In genomic region chr6:129577691-129578090, GRCh38 we compare ENCODE assay signal across 3 cellular contexts.
A peak's percentile ranks its signal among the peaks of the same experiment; 100 is the strongest.
TF ChIP-seq lines count a peak whose summit lies in the region.

No MANE protein-coding gene starts in this region.

TF ChIP-seq in IMR-90, 13 proteins besides CTCF, POLR2A, EP300 and RAD21:
- no peak for TF ChIP-seq MXI1 (IDR thresholded peaks at IDR 0.05; ENCODE audit: borderline replicate concordance, low read depth, low read length)
- no peak for TF ChIP-seq RFX5 (IDR thresholded peaks at IDR 0.05; ENCODE audit: low read depth, low read length)
- TF ChIP-seq MAZ (IDR thresholded peaks at IDR 0.05; ENCODE audit: borderline replicate concordance, low read depth, low read length): no peak
- TF ChIP-seq FOS (IDR thresholded peaks at IDR 0.05; ENCODE audit: low read depth, low read length): no peak
- TF ChIP-seq MAFK (IDR thresholded peaks at IDR 0.05; ENCODE audit: low read depth, low read length): no peak
- TF ChIP-seq RCOR1 (IDR thresholded peaks at IDR 0.05; ENCODE audit: insufficient replicate concordance, low read length): no peak
- no peak for TF ChIP-seq SMC3 (IDR thresholded peaks at IDR 0.05; ENCODE audit: low read depth, low read length)
- TF ChIP-seq ELK1 (IDR thresholded peaks at IDR 0.05; ENCODE audit: borderline replicate concordance, low read depth, low read length): no peak
- no peak for TF ChIP-seq USF2 (IDR thresholded peaks at IDR 0.05; ENCODE audit: low read depth, low read length)
- no peak for TF ChIP-seq BHLHE40 (IDR thresholded peaks at IDR 0.05; ENCODE audit: low read depth, low read length)
TF ChIP-seq in IMR-90: peak in this region for 0.

TF ChIP-seq in neural cell, 6 proteins besides CTCF, POLR2A, EP300 and RAD21 (continued from another document):
- TF ChIP-seq REST (IDR thresholded peaks at IDR 0.05; ENCODE audit: borderline replicate concordance): peak; percentile 16
- TF ChIP-seq MXI1 (conservative IDR thresholded peaks at IDR 0.05; ENCODE audit: poor library complexity, severe bottlenecking): no peak

TF ChIP-seq in HEK293T, 16 proteins besides CTCF, POLR2A, EP300 and RAD21:
- TF ChIP-seq HDGF (IDR thresholded peaks at IDR 0.05; ENCODE audit: borderline replicate concordance): no peak
- no peak for TF ChIP-seq L3MBTL2 (conservative IDR thresholded peaks at IDR 0.05)
- TF ChIP-seq ELF4 (IDR thresholded peaks at IDR 0.05): no peak
- no peak for TF ChIP-seq ARNT (IDR thresholded peaks at IDR 0.05)
- TF ChIP-seq TARDBP (IDR thresholded peaks at IDR 0.05): no peak
- TF ChIP-seq FOXA1 (IDR thresholded peaks at IDR 0.05): no peak
- no peak for TF ChIP-seq SUZ12 (IDR thresholded peaks at IDR 0.05)
- no peak for TF ChIP-seq SP1 (IDR thresholded peaks at IDR 0.05)
- TF ChIP-seq LEF1 (IDR thresholded peaks at IDR 0.05; ENCODE audit: borderline replicate concordance): no peak
- TF ChIP-seq CTBP1 (IDR thresholded peaks at IDR 0.05; ENCODE audit: borderline replicate concordance): no peak
- no peak for TF ChIP-seq FOXK2 (IDR thresholded peaks at IDR 0.05)
- TF ChIP-seq NFRKB (IDR thresholded peaks at IDR 0.05): no peak
- no peak for TF ChIP-seq PKNOX1 (IDR thresholded peaks at IDR 0.05)
- no peak for TF ChIP-seq BHLHE40 (IDR thresholded peaks at IDR 0.05; ENCODE audit: borderline replicate concordance)
- TF ChIP-seq ZNF384 (IDR thresholded peaks at IDR 0.05): no peak
- TF ChIP-seq FOXM1 (IDR thresholded peaks at IDR 0.05; ENCODE audit: borderline replicate concordance): no peak
TF ChIP-seq in HEK293T: peak in this region for 0.
